ENCODE assay signal across 8 cellular contexts in genomic region chr1:159854693-159855192, GRCh38. TPM values are rescaled to one million over a fixed set of nuclear protein-coding genes. Genes with fewer than 3 reads are reported as not detected.
DNase-seq lines count a peak whose midpoint lies in the region; ATAC-seq and TF ChIP-seq lines count a peak whose summit lies in the region.

No MANE protein-coding gene starts in this region.

- H3K27ac ChIP-seq in CD4-positive, CD25-positive, alpha-beta regulatory T cell (ENCODE audit: insufficient read depth, low read length, poor library complexity, severe bottlenecking): peak overlapping the region; percentile 57
- H3K27ac ChIP-seq in HUES64 (ENCODE audit: low read depth, low read length) (no peak overlapping the region), subcutaneous abdominal adipose tissue (ENCODE audit: low read depth, low read length) (peak overlapping the region; percentile 58)

- peak; percentile 52 to 86 (median 69) for DNase-seq in CD4-positive, CD25-positive, alpha-beta regulatory T cell
- DNase-seq in GM20000 (ENCODE audit: low spot score) (peak; percentile 77), globus pallidus (ENCODE audit: low spot score) (peak; percentile 74), nucleus accumbens (lab: John Stamatoyannopoulos, UW) (peak in 55 of 56 donors; percentile 25 to 88 (median 69))
- peak; percentile 65 to 75 for DNase-seq in activated naive CD4-positive, alpha-beta T cell treated with anti-CD3 and anti-CD28 coated beads, Interleukin-2, amount 50 U/mL, for 72 hours (ENCODE audit: low spot score in 2 of 2)

- H3K4me3 Mint-ChIP-seq in CD4-positive, CD25-positive, alpha-beta regulatory T cell: peak overlapping the region; percentile 89 to 94 (median 92)

- H3K9ac ChIP-seq in HUES64 (ENCODE audit: low read depth, low read length) (peak overlapping the region; percentile 39; the same call in 1 of the 2 replicates), subcutaneous abdominal adipose tissue (ENCODE audit: low read length in 5 of 5) (peak overlapping the region; percentile 38 to 77 (median 68))

- no peaks in the 10 kb centered on the region for H3K36me3 ChIP-seq in CD4-positive, CD25-positive, alpha-beta regulatory T cell (ENCODE audit: control insufficient read depth, insufficient read depth, low read length)
- H3K36me3 ChIP-seq in HUES64 (ENCODE audit: insufficient read depth, low read length): no peaks in the 10 kb centered on the region
- no peaks in the 10 kb centered on the region for H3K36me3 ChIP-seq in subcutaneous abdominal adipose tissue (ENCODE audit: control insufficient read depth in 5 of 5, insufficient read depth in 5 of 5, low read length in 5 of 5)

- peak overlapping the region; percentile 80 to 97 (median 89) for H3K27ac Mint-ChIP-seq in CD4-positive, CD25-positive, alpha-beta regulatory T cell
- peak overlapping the region; percentile 79 to 81 for H3K27ac Mint-ChIP-seq in activated naive CD4-positive, alpha-beta T cell treated with anti-CD3 and anti-CD28 coated beads, Interleukin-2, amount 50 U/mL, for 72 hours

- peak overlapping the region; percentile 57 for H3K4me3 ChIP-seq in CD4-positive, CD25-positive, alpha-beta regulatory T cell (ENCODE audit: low read depth, low read length)
- H3K4me3 ChIP-seq in HUES64 (ENCODE audit: low read length) (peak overlapping the region; percentile 66), subcutaneous abdominal adipose tissue (ENCODE audit: low read depth in 1 of 5, low read length in 5 of 5) (peak overlapping the region; percentile 59 to 81 (median 72))

- H3K9me3 Mint-ChIP-seq in CD4-positive, CD25-positive, alpha-beta regulatory T cell: no peaks in the 10 kb centered on the region
- H3K9me3 Mint-ChIP-seq in activated naive CD4-positive, alpha-beta T cell treated with anti-CD3 and anti-CD28 coated beads, Interleukin-2, amount 50 U/mL, for 72 hours: no peaks in the 10 kb centered on the region

- no peaks in the 10 kb centered on the region for H3K36me3 Mint-ChIP-seq in CD4-positive, CD25-positive, alpha-beta regulatory T cell
- H3K36me3 Mint-ChIP-seq in activated naive CD4-positive, alpha-beta T cell treated with anti-CD3 and anti-CD28 coated beads, Interleukin-2, amount 50 U/mL, for 72 hours: no peaks in the 10 kb centered on the region

- no peaks in the 10 kb centered on the region for H3K9me3 ChIP-seq in CD4-positive, CD25-positive, alpha-beta regulatory T cell (ENCODE audit: control insufficient read depth in 2 of 2, low read length in 2 of 2)
- H3K9me3 ChIP-seq in HUES64 (ENCODE audit: insufficient read depth, low read depth, low read length) (no peaks in the 10 kb centered on the region), subcutaneous abdominal adipose tissue (ENCODE audit: control insufficient read depth in 5 of 5, low read length in 5 of 5) (no peaks in the 10 kb centered on the region)

- H3K4me1 Mint-ChIP-seq in CD4-positive, CD25-positive, alpha-beta regulatory T cell: peaks cover 11 to 30% (median 14%) of the 10 kb centered on the region in 4 donors

- H3K27me3 Mint-ChIP-seq in CD4-positive, CD25-positive, alpha-beta regulatory T cell: no peaks in the 10 kb centered on the region

- H3K27me3 ChIP-seq in CD4-positive, CD25-positive, alpha-beta regulatory T cell (ENCODE audit: control insufficient read depth, insufficient read depth, low read length): no peaks in the 10 kb centered on the region
- H3K27me3 ChIP-seq in HUES64 (ENCODE audit: insufficient read depth, low read length): peaks cover 48% of the 10 kb centered on the region
- H3K27me3 ChIP-seq in subcutaneous abdominal adipose tissue (ENCODE audit: control insufficient read depth in 5 of 5, insufficient read depth in 4 of 5, low read length in 5 of 5): no peaks in the 10 kb centered on the region

- WGBS in HUES64: 1% methylated on average over 59 of the region's 59 CpGs

- ATAC-seq in CD4-positive, CD25-positive, alpha-beta regulatory T cell (ENCODE audit: low read depth in 2 of 2): peak; percentile 90 to 91
- ATAC-seq in SK-N-SH treated with all-trans-retinoic acid at 6 μM for 48 hours: peak; percentile 93
- peak; percentile 96 for ATAC-seq in activated naive CD4-positive, alpha-beta T cell treated with anti-CD3 and anti-CD28 coated beads, Interleukin-2, amount 50 U/mL, for 72 hours

- no peak for TF ChIP-seq CTCF in GM20000 (IDR thresholded peaks at IDR 0.05; ENCODE audit: extremely low read depth, missing control alignments)

- H3K4me1 ChIP-seq in CD4-positive, CD25-positive, alpha-beta regulatory T cell (ENCODE audit: control insufficient read depth, insufficient read depth, low read length, poor library complexity, severe bottlenecking): peaks cover 13% of the 10 kb centered on the region
- H3K4me1 ChIP-seq in HUES64 (ENCODE audit: insufficient read depth, low read length) (peaks cover 5% of the 10 kb centered on the region; the same call in 1 of the 2 replicates), subcutaneous abdominal adipose tissue (ENCODE audit: control insufficient read depth in 5 of 5, insufficient read depth in 5 of 5, low read length in 5 of 5) (peaks cover 0 to 24% (median 15%) of the 10 kb centered on the region in 5 donors)

TF ChIP-seq in SK-N-SH treated with all-trans-retinoic acid at 6 μM for 48 hours, 23 proteins besides CTCF, POLR2A, EP300 and RAD21 (continues in another document):
- TF ChIP-seq CSRNP3 (CRISPR knock-in tag; IDR thresholded peaks at IDR 0.05) (no peak), SNAI2 (CRISPR knock-in tag; IDR thresholded peaks at IDR 0.05) (no peak), ZFP30 (CRISPR knock-in tag; IDR thresholded peaks at IDR 0.05) (no peak), ZNF8 (CRISPR knock-in tag; IDR thresholded peaks at IDR 0.05) (no peak), ZNF70 (CRISPR knock-in tag; IDR thresholded peaks at IDR 0.05) (no peak), GLIS3 (CRISPR knock-in tag; IDR thresholded peaks at IDR 0.05) (no peak), ZNF565 (CRISPR knock-in tag; conservative IDR thresholded peaks at IDR 0.05; ENCODE audit: low read depth) (no peak), POU6F1 (CRISPR knock-in tag; IDR thresholded peaks at IDR 0.05; ENCODE audit: borderline replicate concordance, low read depth) (no peak)

RNA-seq across cellular contexts. Expression of gene VSIG8, which starts 7.7 kb away (rescaled TPM):
- total RNA-seq in CD4-positive, CD25-positive, alpha-beta regulatory T cell: not detected
- polyA plus RNA-seq in CD4-positive, CD25-positive, alpha-beta regulatory T cell: not detected
- polyA plus RNA-seq in HUES64 (2013, experiment 1 of 2): not detected
- polyA plus RNA-seq in HUES64 (2013, experiment 2 of 2): not detected
- total RNA-seq in activated naive CD4-positive, alpha-beta T cell treated with anti-CD3 and anti-CD28 coated beads, Interleukin-2, amount 50 U/mL, for 72 hours: under 1 TPM in 1 of 2 donors, not detected in 1; 0.18 TPM

RNA-seq across cellular contexts. Expression of gene SLAMF8, which starts 28.1 kb away (rescaled TPM):
- not detected for total RNA-seq in CD4-positive, CD25-positive, alpha-beta regulatory T cell
- under 1 TPM in 1 of 4 donors, not detected in 3; 0.72 TPM for polyA plus RNA-seq in CD4-positive, CD25-positive, alpha-beta regulatory T cell
- not detected for polyA plus RNA-seq in HUES64 (2013, experiment 1 of 2)
- not detected for polyA plus RNA-seq in HUES64 (2013, experiment 2 of 2)
- under 1 TPM in 1 of 2 donors, not detected in 1; 0.21 TPM for total RNA-seq in activated naive CD4-positive, alpha-beta T cell treated with anti-CD3 and anti-CD28 coated beads, Interleukin-2, amount 50 U/mL, for 72 hours

RNA-seq across cellular contexts. Expression of gene CFAP45, which starts 45.2 kb away (rescaled TPM):
- total RNA-seq in CD4-positive, CD25-positive, alpha-beta regulatory T cell: 7.2 TPM
- under 1 TPM in 3 of 4 donors, not detected in 1; 0.40 to 0.52 (median 0.44) TPM for polyA plus RNA-seq in CD4-positive, CD25-positive, alpha-beta regulatory T cell
- not detected for polyA plus RNA-seq in HUES64 (2013, experiment 1 of 2)
- 0.38 TPM for polyA plus RNA-seq in HUES64 (2013, experiment 2 of 2)
- 1 to 10 TPM; 1.2 to 2.8 TPM for total RNA-seq in activated naive CD4-positive, alpha-beta T cell treated with anti-CD3 and anti-CD28 coated beads, Interleukin-2, amount 50 U/mL, for 72 hours

RNA-seq across cellular contexts. Expression of gene FCRL6, which starts 52.6 kb away (rescaled TPM):
- not detected for total RNA-seq in CD4-positive, CD25-positive, alpha-beta regulatory T cell
- polyA plus RNA-seq in CD4-positive, CD25-positive, alpha-beta regulatory T cell: under 1 TPM in 2 of 4 donors, not detected in 2; 0.08 to 0.25 TPM
- polyA plus RNA-seq in HUES64 (2013, experiment 1 of 2): not detected
- polyA plus RNA-seq in HUES64 (2013, experiment 2 of 2): not detected
- total RNA-seq in activated naive CD4-positive, alpha-beta T cell treated with anti-CD3 and anti-CD28 coated beads, Interleukin-2, amount 50 U/mL, for 72 hours: not detected
